15 cellular contexts compared by ENCODE assay signal in genomic region chr17:67458203-67458602, GRCh38.
"Had no signal": no experiment of that assay in that cellular context is flagged by ENCODE, and none has a peak within 500 bp of the region (broad histone marks: within the 10 kb centered on the region; RNA-seq: fewer than 3 reads in every experiment).

No MANE protein-coding gene starts in this region.

- H3K4me1 ChIP-seq: left lung, tibial nerve, uterus had no signal

- H3K27ac Mint-ChIP-seq: activated CD4-positive, alpha-beta memory T cell treated with anti-CD3 and anti-CD28 coated beads, Interleukin-2, amount 10 ng/mL, durations not matched to agents 7 days and 5 days; activated T-helper 2 cell treated with anti-CD3 and anti-CD28 coated beads, Interferon-gamma antibody, Interleukin-2, Interleukin-4, amounts not matched to agents 10 μg/mL and 5 μg/mL and 100 μg/mL, durations not matched to agents 14 hours and 24 hours and 36 hours; stimulated activated memory B cell treated with anti-CD40 and anti-IgM and Interleukin-4, amounts not matched to agents 10 μg/mL and 1 μg/mL and 100 μg/mL, for 72 hours had no signal

- H3K36me3 ChIP-seq: left lung, uterus, WERI-Rb-1 had no signal

- H3K27ac ChIP-seq: dorsolateral prefrontal cortex, left lung, tibial nerve, uterus, WERI-Rb-1 had no signal

- H3K27me3 Mint-ChIP-seq: activated CD4-positive, alpha-beta memory T cell treated with anti-CD3 and anti-CD28 coated beads, Interleukin-2, amount 10 ng/mL, durations not matched to agents 7 days and 5 days; naive B cell; stimulated activated memory B cell treated with anti-CD40 and anti-IgM and Interleukin-4, amounts not matched to agents 10 μg/mL and 1 μg/mL and 100 μg/mL, for 72 hours had no signal

- H3K4me3 Mint-ChIP-seq: activated CD4-positive, alpha-beta memory T cell treated with anti-CD3 and anti-CD28 coated beads, Interleukin-2, amount 10 ng/mL, durations not matched to agents 7 days and 5 days; naive B cell; stimulated activated memory B cell treated with anti-CD40 and anti-IgM and Interleukin-4, amounts not matched to agents 10 μg/mL and 1 μg/mL and 100 μg/mL, for 72 hours; T-helper 1 cell treated with Interleukin-12 subunit alpha and Interleukin-12 subunit beta and Interleukin-4 antibody, amounts not matched to agents 30 μg/mL and 1 μg/mL, for 36 hours had no signal

- H3K9me3 ChIP-seq: uterus had no signal

- DNase-seq: activated CD4-positive, alpha-beta memory T cell treated with anti-CD3 and anti-CD28 coated beads, Interleukin-2, amount 10 ng/mL, durations not matched to agents 7 days and 5 days; activated CD8-positive, alpha-beta memory T cell treated with anti-CD3 and anti-CD28 coated beads, Interleukin-2, amount 50 U/mL, for 4 hours; dorsolateral prefrontal cortex; erythroblast; left lung; mammary epithelial cell; naive B cell; nucleus accumbens; substantia nigra; uterus; WERI-Rb-1 had no signal

- H3K4me3 ChIP-seq: dorsolateral prefrontal cortex, left lung, tibial nerve, uterus had no signal

- ATAC-seq: left lung; stimulated activated memory B cell treated with anti-CD40 and anti-IgM and Interleukin-4, amounts not matched to agents 10 μg/mL and 1 μg/mL and 100 μg/mL, for 72 hours had no signal

- H3K27me3 ChIP-seq: dorsolateral prefrontal cortex, left lung, tibial nerve, uterus had no signal
